ENCODE assay signal across 1 cellular context in genomic region chr10:91691255-91691654, GRCh38.
TF ChIP-seq lines count a peak whose summit lies in the region.

No MANE protein-coding gene starts in this region.

TF ChIP-seq in H1, 55 proteins besides CTCF, POLR2A, EP300 and RAD21:
- TF ChIP-seq SIX5 (IDR thresholded peaks at IDR 0.05; ENCODE audit: low read depth, low read length) (no peak), JUN (IDR thresholded peaks at IDR 0.05; ENCODE audit: low read depth, low read length) (no peak), CTBP2 (IDR thresholded peaks at IDR 0.05; ENCODE audit: borderline replicate concordance, insufficient read depth, insufficient read length, low read length) (no peak), POLR2AphosphoS5 (IDR thresholded peaks at IDR 0.05; ENCODE audit: low read depth, low read length) (no peak), CHD2 (IDR thresholded peaks at IDR 0.05; ENCODE audit: low read length) (no peak), MAX (IDR thresholded peaks at IDR 0.05) (no peak), CHD7 (IDR thresholded peaks at IDR 0.05; ENCODE audit: insufficient replicate concordance, low read length) (no peak), TEAD4 (IDR thresholded peaks at IDR 0.05; ENCODE audit: low read depth, low read length) (no peak), NANOG (IDR thresholded peaks at IDR 0.05; ENCODE audit: insufficient read depth, low read depth, low read length, poor library complexity, severe bottlenecking) (no peak), ZNF274 (IDR thresholded peaks at IDR 0.05; ENCODE audit: borderline replicate concordance, extremely low read depth, low read length) (no peak), CHD1 (IDR thresholded peaks at IDR 0.05; ENCODE audit: low read depth, low read length) (no peak), TCF12 (IDR thresholded peaks at IDR 0.05; ENCODE audit: low read depth, low read length) (no peak), BCL11A (IDR thresholded peaks at IDR 0.05; ENCODE audit: low read depth in 2 of 2, low read length in 2 of 2) (no peak), RBBP5 (IDR thresholded peaks at IDR 0.05; ENCODE audit: borderline replicate concordance, low read depth, low read length) (no peak), RNF2 (IDR thresholded peaks at IDR 0.05; ENCODE audit: borderline replicate concordance, low read depth, low read length, missing control alignments, poor library complexity, severe bottlenecking) (no peak), ATF3 (IDR thresholded peaks at IDR 0.05; ENCODE audit: insufficient read depth, low read depth, low read length) (no peak), TBP (IDR thresholded peaks at IDR 0.05; ENCODE audit: low read depth, low read length) (no peak)
- TF ChIP-seq, protein P1, sequence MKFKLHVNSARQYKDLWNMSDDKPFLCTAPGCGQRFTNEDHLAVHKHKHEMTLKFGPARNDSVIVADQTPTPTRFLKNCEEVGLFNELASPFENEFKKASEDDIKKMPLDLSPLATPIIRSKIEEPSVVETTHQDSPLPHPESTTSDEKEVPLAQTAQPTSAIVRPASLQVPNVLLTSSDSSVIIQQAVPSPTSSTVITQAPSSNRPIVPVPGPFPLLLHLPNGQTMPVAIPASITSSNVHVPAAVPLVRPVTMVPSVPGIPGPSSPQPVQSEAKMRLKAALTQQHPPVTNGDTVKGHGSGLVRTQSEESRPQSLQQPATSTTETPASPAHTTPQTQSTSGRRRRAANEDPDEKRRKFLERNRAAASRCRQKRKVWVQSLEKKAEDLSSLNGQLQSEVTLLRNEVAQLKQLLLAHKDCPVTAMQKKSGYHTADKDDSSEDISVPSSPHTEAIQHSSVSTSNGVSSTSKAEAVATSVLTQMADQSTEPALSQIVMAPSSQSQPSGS (IDR thresholded peaks at IDR 0.05; ENCODE audit: low read length) = no peak
- TF ChIP-seq, protein P2, sequence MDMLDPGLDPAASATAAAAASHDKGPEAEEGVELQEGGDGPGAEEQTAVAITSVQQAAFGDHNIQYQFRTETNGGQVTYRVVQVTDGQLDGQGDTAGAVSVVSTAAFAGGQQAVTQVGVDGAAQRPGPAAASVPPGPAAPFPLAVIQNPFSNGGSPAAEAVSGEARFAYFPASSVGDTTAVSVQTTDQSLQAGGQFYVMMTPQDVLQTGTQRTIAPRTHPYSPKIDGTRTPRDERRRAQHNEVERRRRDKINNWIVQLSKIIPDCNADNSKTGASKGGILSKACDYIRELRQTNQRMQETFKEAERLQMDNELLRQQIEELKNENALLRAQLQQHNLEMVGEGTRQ (IDR thresholded peaks at IDR 0.05; ENCODE audit: low read length) = no peak
TF ChIP-seq in H1: peak in this region for 0.
